Comparison of ENCODE assay signal across 9 cellular contexts in genomic region chr1:156481527-156481926, GRCh38. TPM values are rescaled to one million over a fixed set of nuclear protein-coding genes. Genes with fewer than 3 reads are reported as not detected.
A peak's percentile ranks its signal among the peaks of the same experiment; 100 is the strongest.
DNase-seq lines count a peak whose midpoint lies in the region; ATAC-seq and TF ChIP-seq lines count a peak whose summit lies in the region.
"Had no signal": no experiment of that assay in that cellular context is flagged by ENCODE, and none has a peak within 500 bp of the region (broad histone marks: within the 10 kb centered on the region; RNA-seq: fewer than 3 reads in every experiment).

No MANE protein-coding gene starts in this region.

- H3K4me1 ChIP-seq in CD8-positive, alpha-beta T cell (ENCODE audit: insufficient read depth, low read length) = peaks cover 28% of the 10 kb centered on the region
- H3K4me1 ChIP-seq in prostate gland (replicated peaks) = peaks cover 8% of the 10 kb centered on the region

- no peaks in the 10 kb centered on the region for H3K9me3 Mint-ChIP-seq in CD8-positive, alpha-beta T cell
- H3K9me3 Mint-ChIP-seq in activated naive CD4-positive, alpha-beta T cell treated with anti-CD3 and anti-CD28 coated beads, Interleukin-2, amount 10 ng/mL, durations not matched to agents 7 days and 5 days = no peaks in the 10 kb centered on the region

- peak; percentile 24 for TF ChIP-seq POLR2A in GM19099 (IDR thresholded peaks at IDR 0.05; ENCODE audit: extremely low read depth, insufficient read length, low read depth)
- TF ChIP-seq POLR2A in prostate gland (IDR thresholded peaks at IDR 0.05) = no peak

- peaks cover 53% of the 10 kb centered on the region for H3K4me1 Mint-ChIP-seq in CD8-positive, alpha-beta T cell (ENCODE audit: low read depth)
- peaks cover 33% of the 10 kb centered on the region for H3K4me1 Mint-ChIP-seq in activated naive CD4-positive, alpha-beta T cell treated with anti-CD3 and anti-CD28 coated beads, Interleukin-2, amount 10 ng/mL, durations not matched to agents 7 days and 5 days

- POLR2A ChIA-PET in CD8-positive, alpha-beta T cell (lab: Charles Lee) = interaction anchor here (1.0 to 13.1 kb wide), 4 partner anchors 10 to 100 kb away, joined by 3 to 203 read pairs (median 10); partner anchors contain the start of gene MEF2D

- intact Hi-C loops in CD8-positive, alpha-beta T cell (cut with DNase I, micrococcal nuclease) = loop anchor here (2.0 to 5.0 kb wide), 3 partner anchors 25 to 101 kb away; no protein-coding TSS in a partner anchor
- intact Hi-C loops in prostate gland (cut with DNase I) = no loop called here

- H3K4me3 ChIP-seq in CD8-positive, alpha-beta T cell (ENCODE audit: low read depth, low read length) = no peak overlapping the region
- H3K4me3 ChIP-seq in prostate gland = no peak overlapping the region

- TF ChIP-seq CTCF in CD8-positive, alpha-beta T cell (IDR thresholded peaks at IDR 0.05) = no peak
- TF ChIP-seq CTCF in prostate gland (IDR thresholded peaks at IDR 0.05) = no peak

- peaks cover 82% of the 10 kb centered on the region for H3K36me3 Mint-ChIP-seq in CD8-positive, alpha-beta T cell
- peaks cover 53% of the 10 kb centered on the region for H3K36me3 Mint-ChIP-seq in activated naive CD4-positive, alpha-beta T cell treated with anti-CD3 and anti-CD28 coated beads, Interleukin-2, amount 10 ng/mL, durations not matched to agents 7 days and 5 days

- peaks cover 66% of the 10 kb centered on the region for H3K36me3 ChIP-seq in CD8-positive, alpha-beta T cell (ENCODE audit: insufficient read depth, low read length)
- H3K36me3 ChIP-seq in prostate gland = peaks cover 6 to 34% of the 10 kb centered on the region in 2 donors

- peak in 2 of 7 experiments; percentile 36 to 57 for DNase-seq in CD8-positive, alpha-beta T cell
- DNase-seq in activated naive CD4-positive, alpha-beta T cell treated with anti-CD3 and anti-CD28 coated beads, Interleukin-2, amount 10 ng/mL, durations not matched to agents 7 days and 5 days = no peak
- no peak for DNase-seq in prostate gland (ENCODE audit: low spot score)
- no peak for DNase-seq in cerebellum (ENCODE audit: low spot score)
- no peak for DNase-seq in NCI-H2171 treated with DMSO at 0.1 percent for 48 hours (lab: John Stamatoyannopoulos, UW)
- DNase-seq in dermis blood vessel endothelial cell = no peak
- no peak for DNase-seq in SIG-M5 treated with dmso at 0.1 percent for 504 hours (lab: John Stamatoyannopoulos, UW; ENCODE audit: unreplicated experiment)
- DNase-seq: RPMI8226 had no signal

- H3K27ac ChIP-seq in CD8-positive, alpha-beta T cell (ENCODE audit: low read depth, low read length) = no peak overlapping the region
- peak overlapping the region; percentile 81 to 92 for H3K27ac ChIP-seq in prostate gland

- peak; percentile 28 for ATAC-seq in CD8-positive, alpha-beta T cell

- H3K27me3 Mint-ChIP-seq in CD8-positive, alpha-beta T cell (ENCODE audit: low read depth) = no peaks in the 10 kb centered on the region
- H3K27me3 Mint-ChIP-seq in activated naive CD4-positive, alpha-beta T cell treated with anti-CD3 and anti-CD28 coated beads, Interleukin-2, amount 10 ng/mL, durations not matched to agents 7 days and 5 days = no peaks in the 10 kb centered on the region

- CTCF ChIA-PET in CD8-positive, alpha-beta T cell (lab: Charles Lee) = interaction anchor here (0.6 to 6.0 kb wide), 35 partner anchors 9 to 178 kb away, joined by 3 to 66 read pairs (median 9); partner anchors contain the start of genes HAPLN2, MEF2D, NAXE and TTC24
- CTCF ChIA-PET in activated naive CD4-positive, alpha-beta T cell treated with anti-CD3 and anti-CD28 coated beads, Interleukin-2, amount 10 ng/mL, durations not matched to agents 7 days and 5 days (lab: Charles Lee) = interaction anchor here (1.0 to 13.8 kb wide), 15 partner anchors 10 to 141 kb away, joined by 3 to 150 read pairs (median 9); partner anchors contain the start of genes IQGAP3, MEF2D and NAXE

- H3K9me3 ChIP-seq in CD8-positive, alpha-beta T cell (ENCODE audit: low read length) = no peaks in the 10 kb centered on the region
- H3K9me3 ChIP-seq in prostate gland = no peaks in the 10 kb centered on the region

- H3K27ac Mint-ChIP-seq in CD8-positive, alpha-beta T cell = peak overlapping the region; percentile 89
- peak overlapping the region; percentile 74 for H3K27ac Mint-ChIP-seq in activated naive CD4-positive, alpha-beta T cell treated with anti-CD3 and anti-CD28 coated beads, Interleukin-2, amount 10 ng/mL, durations not matched to agents 7 days and 5 days

- no peaks in the 10 kb centered on the region for H3K27me3 ChIP-seq in CD8-positive, alpha-beta T cell (ENCODE audit: insufficient read depth, low read length)
- H3K27me3 ChIP-seq in prostate gland (replicated peaks; ENCODE audit: insufficient read depth) = no peaks in the 10 kb centered on the region

- WGBS in prostate gland = 92% methylated on average over 5 of the region's 5 CpGs

- no peak overlapping the region for H3K4me3 Mint-ChIP-seq in CD8-positive, alpha-beta T cell
- H3K4me3 Mint-ChIP-seq in activated naive CD4-positive, alpha-beta T cell treated with anti-CD3 and anti-CD28 coated beads, Interleukin-2, amount 10 ng/mL, durations not matched to agents 7 days and 5 days = no peak overlapping the region

RNA-seq across cellular contexts. Expression of gene MEF2D, which starts 19.0 kb away (rescaled TPM):
- 100 to 1,000 TPM; 227 to 230 TPM for total RNA-seq in CD8-positive, alpha-beta T cell
- total RNA-seq in prostate gland = 100 to 1,000 TPM in 1 of 2 donors, 10 to 100 TPM in 1; 52.1 to 128 TPM
- 6.5 TPM for total RNA-seq in cerebellum
- total RNA-seq in dermis blood vessel endothelial cell = 10.7 and 11.6 TPM in 2 replicates
